In genomic region chr2:70258532-70258875, GRCh38 we compare ENCODE assay signal across 8 cellular contexts. TPM values are rescaled to one million over a fixed set of nuclear protein-coding genes. Genes with fewer than 3 reads are reported as not detected.
DNase-seq lines count a peak whose midpoint lies in the region; ATAC-seq, FAIRE-seq and TF ChIP-seq lines count a peak whose summit lies in the region.

No MANE protein-coding gene starts in this region.

- peak overlapping the region; percentile 85 for H3K4me3 Mint-ChIP-seq in activated T-cell treated with anti-CD3 and anti-CD28 coated beads, Interleukin-2, amount 50 U/mL, for 4 hours
- H3K4me3 Mint-ChIP-seq in brain: peak overlapping the region; percentile 88 to 97 (median 94)

- H3K27me3 Mint-ChIP-seq in activated T-cell treated with anti-CD3 and anti-CD28 coated beads, Interleukin-2, amount 50 U/mL, for 4 hours (ENCODE audit: low read depth): no peaks in the 10 kb centered on the region
- H3K27me3 Mint-ChIP-seq in brain: peaks cover 7% of the 10 kb centered on the region

- H3K9me3 ChIP-seq in Karpas-422 (ENCODE audit: low read length): no peaks in the 10 kb centered on the region
- H3K9me3 ChIP-seq in iPS-20b (ENCODE audit: insufficient read depth, low read depth, low read length): no peaks in the 10 kb centered on the region
- H3K9me3 ChIP-seq in skeletal muscle satellite cell (replicated peaks; ENCODE audit: low read length): no peaks in the 10 kb centered on the region

- no peaks in the 10 kb centered on the region for H3K27me3 ChIP-seq in Karpas-422 (ENCODE audit: low read length)
- H3K27me3 ChIP-seq in iPS-20b (ENCODE audit: insufficient read depth, low read length): peaks cover 5% of the 10 kb centered on the region; the same call in 1 of the 2 replicates
- no peaks in the 10 kb centered on the region for H3K27me3 ChIP-seq in skeletal muscle satellite cell (ENCODE audit: control insufficient read depth, insufficient read depth, low read length)

- FAIRE-seq in GM19239 (lab: Jason Lieb, UNC) (no peak), HTR-8/SVneo (lab: Jason Lieb, UNC) (no peak)

- peak overlapping the region; percentile 75 for H3K9ac ChIP-seq in Karpas-422 (ENCODE audit: low read length)
- peak overlapping the region; percentile 79 for H3K9ac ChIP-seq in iPS-20b (ENCODE audit: low read depth, low read length)
- peak overlapping the region; percentile 90 for H3K9ac ChIP-seq in skeletal muscle satellite cell (ENCODE audit: low read depth, low read length)

- H2AFZ ChIP-seq in Karpas-422 (ENCODE audit: low read length): peak overlapping the region; percentile 40; the same call in 1 of the 2 replicates

- H3K4me3 ChIP-seq in Karpas-422 (ENCODE audit: low read length): peak overlapping the region; percentile 78
- peak overlapping the region; percentile 96 for H3K4me3 ChIP-seq in iPS-20b (ENCODE audit: low read length)
- peak overlapping the region; percentile 98 for H3K4me3 ChIP-seq in skeletal muscle satellite cell (ENCODE audit: low read length)

- H4K20me1 ChIP-seq in Karpas-422 (ENCODE audit: insufficient read depth, low read depth, low read length): no peaks in the 10 kb centered on the region

- H3K4me1 Mint-ChIP-seq in activated T-cell treated with anti-CD3 and anti-CD28 coated beads, Interleukin-2, amount 50 U/mL, for 4 hours (ENCODE audit: low read depth): peaks cover 28% of the 10 kb centered on the region
- H3K4me1 Mint-ChIP-seq in brain: peaks cover 41% of the 10 kb centered on the region

- H3K4me2 ChIP-seq in Karpas-422 (ENCODE audit: low read depth, low read length, poor library complexity, severe bottlenecking): peak overlapping the region; percentile 94
- H3K4me2 ChIP-seq in skeletal muscle satellite cell (ENCODE audit: low read length): peak overlapping the region; percentile 94

- H3K27ac Mint-ChIP-seq in brain: peak overlapping the region; percentile 41 to 92 (median 82)

- DNase-seq in activated T-cell treated with anti-CD3 and anti-CD28 coated beads, Interleukin-2, amount 50 U/mL, for 4 hours: no peak
- DNase-seq in activated T-cell treated with anti-CD3 and anti-CD28 coated beads, Interleukin-2, amount 50 U/mL, for 48 hours: no peak
- peak; percentile 68 for DNase-seq in Karpas-422
- no peak for DNase-seq in GM19239 (ENCODE audit: insufficient read length, low spot score)
- DNase-seq in HTR-8/SVneo (ENCODE audit: insufficient read length, low spot score): no peak

- H3K27ac ChIP-seq in Karpas-422 (ENCODE audit: low read length) (peak overlapping the region; percentile 40), iPS-20b (ENCODE audit: low read length) (no peak overlapping the region)

- no peak for TF ChIP-seq CTCF in brain (conservative IDR thresholded peaks at IDR 0.05)

- peaks cover 35% of the 10 kb centered on the region for H3K79me2 ChIP-seq in Karpas-422 (ENCODE audit: low read length)

- peaks cover 8% of the 10 kb centered on the region for H3K36me3 Mint-ChIP-seq in activated T-cell treated with anti-CD3 and anti-CD28 coated beads, Interleukin-2, amount 50 U/mL, for 4 hours (ENCODE audit: insufficient read depth)
- H3K36me3 Mint-ChIP-seq in brain: peaks cover 37% of the 10 kb centered on the region

- H3K36me3 ChIP-seq in Karpas-422 (ENCODE audit: insufficient read depth, low read length): peaks cover 7% of the 10 kb centered on the region; the same call in 1 of the 2 replicates
- peaks cover 28% of the 10 kb centered on the region for H3K36me3 ChIP-seq in iPS-20b (ENCODE audit: insufficient read depth, low read depth, low read length)
- H3K36me3 ChIP-seq in skeletal muscle satellite cell (ENCODE audit: insufficient read depth, low read length): no peaks in the 10 kb centered on the region

- no peaks in the 10 kb centered on the region for H3K9me2 ChIP-seq in Karpas-422 (replicated peaks; ENCODE audit: insufficient read depth, low read length)

- no peak for ATAC-seq in activated T-cell treated with anti-CD3 and anti-CD28 coated beads, Interleukin-2, amount 50 U/mL, for 4 hours

- H3K4me1 ChIP-seq in Karpas-422 (ENCODE audit: low read length) (peaks cover 44% of the 10 kb centered on the region), iPS-20b (ENCODE audit: insufficient read depth, low read length) (peaks cover 13% of the 10 kb centered on the region), skeletal muscle satellite cell (ENCODE audit: control insufficient read depth, insufficient read depth, low read length) (peaks cover 12% of the 10 kb centered on the region)

- H3K9me3 Mint-ChIP-seq in activated T-cell treated with anti-CD3 and anti-CD28 coated beads, Interleukin-2, amount 50 U/mL, for 4 hours: no peaks in the 10 kb centered on the region
- H3K9me3 Mint-ChIP-seq in brain: peaks cover 0 to 7% (median 0%) of the 10 kb centered on the region in 5 experiments

RNA-seq across cellular contexts. Expression of gene PCYOX1, which starts 0.6 kb away (rescaled TPM):
- 10 to 100 TPM in 1 of 3 donors, 1 to 10 TPM in 2; 7.5 to 11.6 (median 8.1) TPM for total RNA-seq in activated T-cell treated with anti-CD3 and anti-CD28 coated beads, Interleukin-2, amount 50 U/mL, for 4 hours
- 26.8 and 31.9 TPM in 2 replicates for total RNA-seq in Karpas-422 (2014; rRNA removed; shearing (Covaris generic); ENCODE audit: low replicate concordance)
- polyA plus RNA-seq in brain (ENCODE audit: insufficient read depth, low read depth, low replicate concordance): 23.8 TPM
- total RNA-seq in skeletal muscle satellite cell (2012; rRNA removed): 32.2 and 36.3 TPM in 2 replicates

RNA-seq across cellular contexts. Expression of gene TIA1, which starts 10.1 kb away (rescaled TPM):
- 100 to 1,000 TPM in 1 of 3 donors, 10 to 100 TPM in 2; 94.4 to 104 (median 99.8) TPM for total RNA-seq in activated T-cell treated with anti-CD3 and anti-CD28 coated beads, Interleukin-2, amount 50 U/mL, for 4 hours
- 181 and 192 TPM in 2 replicates for total RNA-seq in Karpas-422 (2014; rRNA removed; shearing (Covaris generic); ENCODE audit: low replicate concordance)
- 30.5 TPM for polyA plus RNA-seq in brain (ENCODE audit: insufficient read depth, low read depth, low replicate concordance)
- 40.4 and 53.5 TPM in 2 replicates for total RNA-seq in skeletal muscle satellite cell (2012; rRNA removed)

RNA-seq across cellular contexts. Expression of gene SNRPG, which starts 35.0 kb away (rescaled TPM):
- 100 to 1,000 TPM; 427 to 446 (median 435) TPM for total RNA-seq in activated T-cell treated with anti-CD3 and anti-CD28 coated beads, Interleukin-2, amount 50 U/mL, for 4 hours
- 215 and 515 TPM in 2 replicates for total RNA-seq in Karpas-422 (2014; rRNA removed; shearing (Covaris generic); ENCODE audit: low replicate concordance)
- 114 TPM for polyA plus RNA-seq in brain (ENCODE audit: insufficient read depth, low read depth, low replicate concordance)
- total RNA-seq in skeletal muscle satellite cell (2012; rRNA removed): 274 and 276 TPM in 2 replicates

RNA-seq across cellular contexts. Expression of gene FAM136A, which starts 43.4 kb away (rescaled TPM):
- total RNA-seq in activated T-cell treated with anti-CD3 and anti-CD28 coated beads, Interleukin-2, amount 50 U/mL, for 4 hours: 100 to 1,000 TPM; 107 to 140 (median 117) TPM
- 85.9 and 89.4 TPM in 2 replicates for total RNA-seq in Karpas-422 (2014; rRNA removed; shearing (Covaris generic); ENCODE audit: low replicate concordance)
- 39.0 TPM for polyA plus RNA-seq in brain (ENCODE audit: insufficient read depth, low read depth, low replicate concordance)
- total RNA-seq in skeletal muscle satellite cell (2012; rRNA removed): 34.2 and 34.5 TPM in 2 replicates
